Comparison of ENCODE assay signal across 20 cellular contexts in genomic region chr13:99071211-99071610, GRCh38.
DNase-seq lines count a peak whose midpoint lies in the region; ATAC-seq, FAIRE-seq and TF ChIP-seq lines count a peak whose summit lies in the region.
"Had no signal": no experiment of that assay in that cellular context is flagged by ENCODE, and none has a peak within 500 bp of the region (broad histone marks: within the 10 kb centered on the region; RNA-seq: fewer than 3 reads in every experiment).

No MANE protein-coding gene starts in this region.

- H3K9me3 ChIP-seq in adrenal gland (replicated peaks in 1 of 3) (no peaks in the 10 kb centered on the region), trophoblast cell (ENCODE audit: insufficient read depth, low read depth, low read length) (no peaks in the 10 kb centered on the region), stomach smooth muscle (ENCODE audit: control insufficient read depth in 2 of 2, low read length in 2 of 2) (peaks cover 5% of the 10 kb centered on the region in 2 donors)
- H3K9me3 ChIP-seq: BE2C had no signal

- no peak overlapping the region for H4K12ac ChIP-seq in trophoblast cell (ENCODE audit: low read depth, low read length)

- H3K79me1 ChIP-seq in trophoblast cell (ENCODE audit: low read length) = peaks cover 14% of the 10 kb centered on the region

- 53 to 66% (median 61%) methylated on average over 2 of the region's 2 CpGs for WGBS in adrenal gland, 4 donors
- WGBS in trophoblast cell (ENCODE audit: extremely low coverage, insufficient coverage, insufficient read length) = no CpG with 5 or more reads among the region's 2 CpGs

- H3K4me2 ChIP-seq in trophoblast cell (ENCODE audit: low read length) = no peak overlapping the region

- peaks cover 40% of the 10 kb centered on the region for H3K36me3 Mint-ChIP-seq in HFFc6 (ENCODE audit: low read depth)

- H3K4me1 ChIP-seq in adrenal gland (replicated peaks in 1 of 2) (peaks cover 7 to 15% of the 10 kb centered on the region in 2 donors), trophoblast cell (ENCODE audit: control insufficient read depth in 1 of 2, insufficient read depth in 2 of 2, low read length in 2 of 2) (peaks cover 13 to 29% of the 10 kb centered on the region in 2 experiments), stomach smooth muscle (ENCODE audit: control insufficient read depth, insufficient read depth, low read length) (peaks cover 12% of the 10 kb centered on the region)
- H3K4me1 ChIP-seq: BE2C had no signal

- peak overlapping the region; percentile 95 for H2BK12ac ChIP-seq in trophoblast cell (ENCODE audit: low read length)

- H4K8ac ChIP-seq in trophoblast cell (ENCODE audit: low read depth, low read length) = no peak overlapping the region

- peaks cover 35% of the 10 kb centered on the region for H3K4me1 Mint-ChIP-seq in HFFc6 (ENCODE audit: low read depth)

- H2AFZ ChIP-seq in trophoblast cell (ENCODE audit: insufficient read depth, low read length, poor library complexity) = no peak overlapping the region
- H2AFZ ChIP-seq: GM23248 had no signal

- no peak overlapping the region for H2BK5ac ChIP-seq in trophoblast cell (ENCODE audit: low read depth, low read length, poor library complexity)

- H3K27ac Mint-ChIP-seq in HFFc6 = no peak overlapping the region

- no peak overlapping the region for H3K9ac ChIP-seq in trophoblast cell (ENCODE audit: low read length)
- H3K9ac ChIP-seq in stomach smooth muscle (ENCODE audit: low read length in 2 of 2) = no peak overlapping the region
- H3K9ac ChIP-seq: GM23248 had no signal

- peaks cover 30% of the 10 kb centered on the region for H3K9me3 Mint-ChIP-seq in HFFc6

- no peak overlapping the region for H3K4ac ChIP-seq in trophoblast cell (ENCODE audit: low read depth, low read length)

- no peaks in the 10 kb centered on the region for H3K27me3 ChIP-seq in adrenal gland
- no peaks in the 10 kb centered on the region for H3K27me3 ChIP-seq in trophoblast cell (ENCODE audit: insufficient read depth, low read length)
- H3K27me3 ChIP-seq in stomach smooth muscle (ENCODE audit: control insufficient read depth in 1 of 2, insufficient read depth in 2 of 2, low read length in 2 of 2) = no peaks in the 10 kb centered on the region

- peaks cover 2% of the 10 kb centered on the region; the same call in 1 of the 2 replicates for H3K27me3 Mint-ChIP-seq in HFFc6 (ENCODE audit: insufficient read depth)

- H4K91ac ChIP-seq in trophoblast cell (ENCODE audit: low read depth, low read length) = peak overlapping the region; percentile 11

- peak; percentile 60 for FAIRE-seq in H54 (lab: Jason Lieb, UNC)
- FAIRE-seq: A204.1, GM12892, GM18507, HTR-8/SVneo had no signal

- H2AK5ac ChIP-seq in trophoblast cell (ENCODE audit: low read length) = no peak overlapping the region

- H3K36me3 ChIP-seq in adrenal gland (replicated peaks in 1 of 2) = no peaks in the 10 kb centered on the region
- peaks cover 1 to 3% of the 10 kb centered on the region in 2 experiments for H3K36me3 ChIP-seq in trophoblast cell (ENCODE audit: control insufficient read depth in 1 of 2, insufficient read depth in 2 of 2, low read length in 2 of 2)
- H3K36me3 ChIP-seq in stomach smooth muscle (ENCODE audit: control insufficient read depth in 2 of 2, insufficient read depth in 2 of 2, low read length in 2 of 2) = peaks cover 0 to 3% of the 10 kb centered on the region in 2 donors
- H3K36me3 ChIP-seq: BE2C had no signal

- no peak for TF ChIP-seq POLR2A in H54 (IDR thresholded peaks at IDR 0.05; ENCODE audit: low read depth, low read length)
- no peak for TF ChIP-seq POLR2A in adrenal gland (IDR thresholded peaks at IDR 0.05)

- DNase-seq in H54 (ENCODE audit: insufficient read length, low spot score) (no peak), adrenal gland (peak in 6 of 7 donors; percentile 59 to 82 (median 72)), trophoblast cell (no peak), foreskin melanocyte (no peak), HFFc6 (no peak)
- DNase-seq: ACHN; BE2C; C1 segment of cervical spinal cord; CD4-positive, CD25-positive, alpha-beta regulatory T cell; DMS153; GDM1; GM23248; HCEC 1CT; IMR-90 had no signal

- no peak overlapping the region for H3K4me3 Mint-ChIP-seq in HFFc6

- no peaks in the 10 kb centered on the region for H3K79me2 ChIP-seq in trophoblast cell (ENCODE audit: control insufficient read depth, insufficient read depth, low read length, poor library complexity)

- no peak overlapping the region for H3K14ac ChIP-seq in trophoblast cell (ENCODE audit: low read length)

- no peak for ATAC-seq in HG02852 (IDR thresholded peaks at IDR 0.05; ENCODE audit: unreplicated experiment)

- H2BK120ac ChIP-seq in trophoblast cell (ENCODE audit: insufficient read depth, low read length, poor library complexity) = no peak overlapping the region

- intact Hi-C loops in adrenal gland (cut with DNase I) = no loop called here

- TF ChIP-seq CTCF in adrenal gland (IDR thresholded peaks at IDR 0.05) (no peak), HFFc6 (IDR thresholded peaks at IDR 0.05) (no peak)

- H3K18ac ChIP-seq in trophoblast cell (ENCODE audit: low read length) = no peak overlapping the region

- no peak overlapping the region for H3K23ac ChIP-seq in trophoblast cell (ENCODE audit: low read length)

- H3K4me3 ChIP-seq in adrenal gland (no peak overlapping the region), trophoblast cell (ENCODE audit: low read depth, low read length) (no peak overlapping the region), stomach smooth muscle (ENCODE audit: low read length in 2 of 2) (no peak overlapping the region)
- H3K4me3 ChIP-seq: GM23248 had no signal

- H3K27ac ChIP-seq in adrenal gland (peak overlapping the region in 2 of 5 donors; percentile 27 to 45), trophoblast cell (ENCODE audit: low read depth, low read length) (no peak overlapping the region), stomach smooth muscle (ENCODE audit: low read length) (peak overlapping the region; percentile 38)
- H3K27ac ChIP-seq: GM23248 had no signal

Comparison
In these comparisons a context has a peak if more than half of its experiments do, and no peak if none do; other contexts are left out.
1. DNase-seq: peak in adrenal gland (6 of 7); none in H54 (single experiment), trophoblast cell (0 of 2), foreskin melanocyte (single experiment) and HFFc6 (single experiment).